8 cellular contexts compared by ENCODE assay signal in the genomic region with DNA sequence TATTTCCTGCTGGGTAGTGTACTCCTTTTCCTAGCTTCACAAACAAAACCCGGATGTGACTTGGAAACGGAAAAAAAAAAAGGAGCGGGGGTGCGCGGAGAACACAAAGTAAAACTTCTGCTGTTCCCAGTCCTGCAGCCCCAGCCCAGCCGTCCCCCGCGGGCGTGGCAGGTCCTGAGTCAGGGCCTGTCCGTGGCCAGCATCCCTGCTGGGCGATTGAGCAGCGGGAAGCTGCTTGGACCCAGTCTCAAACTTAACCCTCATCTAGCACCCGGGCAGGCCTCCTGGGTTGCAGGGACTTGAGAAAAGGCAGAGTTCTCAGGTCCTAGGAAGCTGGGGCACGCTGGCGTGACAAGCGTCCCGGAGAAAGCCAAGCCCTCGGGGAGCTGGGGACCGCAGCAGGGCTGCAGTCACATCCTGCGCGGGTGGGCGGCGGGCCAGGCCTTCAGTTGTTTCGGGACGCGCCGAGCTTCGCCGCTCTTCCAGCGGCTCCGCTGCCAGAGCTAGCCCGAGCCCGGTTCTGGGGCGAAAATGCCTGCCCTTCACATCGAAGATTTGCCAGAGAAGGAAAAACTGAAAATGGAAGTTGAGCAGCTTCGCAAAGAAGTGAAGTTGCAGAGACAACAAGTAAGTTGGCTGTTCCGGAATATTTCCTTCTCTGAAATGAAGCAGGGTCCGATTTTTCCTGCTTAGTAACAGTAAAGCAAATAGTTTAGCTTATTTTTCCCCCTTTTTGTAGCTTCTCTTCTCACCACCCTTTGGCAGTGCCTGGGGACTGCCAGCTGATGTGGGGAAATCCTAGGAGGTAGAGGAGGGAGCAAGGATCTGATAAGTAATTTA. TPM values are rescaled to one million over a fixed set of nuclear protein-coding genes. Genes with fewer than 3 reads are reported as not detected.
DNase-seq lines count a peak whose midpoint lies in the region; ATAC-seq and TF ChIP-seq lines count a peak whose summit lies in the region.

A gene (plus strand): TSS at position 129 of the 840 bp plus-strand sequence. CDS start 403 bp downstream, at position 532.

- H3K9me3 ChIP-seq in left ventricle myocardium inferior (replicated peaks), result no peaks in the 10 kb centered on the region
- H3K9me3 ChIP-seq in parathyroid adenoma (ENCODE audit: control insufficient read depth, low read length), result no peaks in the 10 kb centered on the region

- no peaks in the 10 kb centered on the region for H3K27me3 ChIP-seq in left ventricle myocardium inferior (ENCODE audit: low read depth)
- H3K27me3 ChIP-seq in parathyroid adenoma (ENCODE audit: control insufficient read depth, insufficient read depth, low read length), result no peaks in the 10 kb centered on the region

- DNase-seq in activated CD4-positive, CD25-positive, alpha-beta regulatory T cell treated with anti-CD3 and anti-CD28 coated beads, Interleukin-2, amount 50 U/mL, for 72 hours, result no peak
- DNase-seq in NCI-H460 (ENCODE audit: extremely low read depth, low read depth) (peak; percentile 62), amniotic stem cell (lab: John Stamatoyannopoulos, UW) (peak; percentile 29), left ventricle myocardium inferior (peak; percentile 90), SHP77 treated with DMSO at 0.1 percent for 48 hours (lab: John Stamatoyannopoulos, UW) (no peak)

- peaks cover 49% of the 10 kb centered on the region for H3K4me1 ChIP-seq in left ventricle myocardium inferior
- no peaks in the 10 kb centered on the region for H3K4me1 ChIP-seq in parathyroid adenoma

- intact Hi-C loops in left ventricle myocardium inferior (cut with micrococcal nuclease), result no loop called here

- no peaks in the 10 kb centered on the region for H3K79me2 ChIP-seq in parathyroid adenoma

- peak within 1 kb of the TSS; percentile 94 for H3K27ac ChIP-seq in left ventricle myocardium inferior (replicated peaks)
- H3K27ac ChIP-seq in parathyroid adenoma, result peak within 1 kb of the TSS; percentile 77

- ATAC-seq in activated CD4-positive, CD25-positive, alpha-beta regulatory T cell treated with anti-CD3 and anti-CD28 coated beads, Interleukin-2, amount 50 U/mL, for 24 hours, result peak; percentile 49 to 61
- ATAC-seq in HG02623 (IDR thresholded peaks at IDR 0.05; ENCODE audit: unreplicated experiment), result peak; percentile 90

- no peak for TF ChIP-seq CTCF in left ventricle myocardium inferior (IDR thresholded peaks at IDR 0.05; ENCODE audit: borderline replicate concordance)
- no peak for TF ChIP-seq CTCF in parathyroid adenoma (IDR thresholded peaks at IDR 0.05)

- peak within 1 kb of the TSS; percentile 79 for H2AFZ ChIP-seq in parathyroid adenoma

- H3K9ac ChIP-seq in parathyroid adenoma, result no peak within 1 kb of the TSS

- H3K4me2 ChIP-seq in parathyroid adenoma (ENCODE audit: low read length), result peak within 1 kb of the TSS; percentile 80

- peaks cover 8% of the 10 kb centered on the region for H3K36me3 ChIP-seq in left ventricle myocardium inferior
- H3K36me3 ChIP-seq in parathyroid adenoma (ENCODE audit: control insufficient read depth, insufficient read depth, low read length), result no peaks in the 10 kb centered on the region

- H3K4me3 ChIP-seq in left ventricle myocardium inferior (peak within 1 kb of the TSS; percentile 71), parathyroid adenoma (ENCODE audit: low read depth, low read length) (peak within 1 kb of the TSS; percentile 60)

RNA-seq across cellular contexts. Expression of the gene that starts here (rescaled TPM):
- 62.8 and 66.1 TPM in 2 replicates for total RNA-seq in NCI-H460 (2014; rRNA removed; shearing (Covaris generic))
- 22.6 and 30.9 TPM in 2 replicates for polyA plus RNA-seq in NCI-H460 (2014; cell fraction: nucleus; rRNA removed)
- 29.6 TPM for total RNA-seq in left ventricle myocardium inferior

Comparison
In these comparisons a context has a peak if more than half of its experiments do, and no peak if none do; other contexts are left out.
1. DNase-seq: peak in NCI-H460 (single experiment), amniotic stem cell (single experiment) and left ventricle myocardium inferior (single experiment); none in activated CD4-positive, CD25-positive, alpha-beta regulatory T cell treated with anti-CD3 and anti-CD28 coated beads, Interleukin-2, amount 50 U/mL, for 72 hours (single experiment) and SHP77 treated with DMSO at 0.1 percent for 48 hours (single experiment).